ENCODE assay signal across 22 cellular contexts in genomic region chr9:123036886-123037540, GRCh38. TPM values are rescaled to one million over a fixed set of nuclear protein-coding genes. Genes with fewer than 3 reads are reported as not detected.
DNase-seq lines count a peak whose midpoint lies in the region; ATAC-seq, FAIRE-seq and TF ChIP-seq lines count a peak whose summit lies in the region.
"Had no signal": no experiment of that assay in that cellular context is flagged by ENCODE, and none has a peak within 500 bp of the region (broad histone marks: within the 10 kb centered on the region; RNA-seq: fewer than 3 reads in every experiment).

No MANE protein-coding gene starts in this region.

- TF ChIP-seq CTCF in cardiac muscle cell (IDR thresholded peaks at IDR 0.05; ENCODE audit: low read depth, low read length) (no peak), gastroesophageal sphincter (IDR thresholded peaks at IDR 0.05) (no peak), osteocyte (IDR thresholded peaks at IDR 0.05) (no peak), upper lobe of right lung (IDR thresholded peaks at IDR 0.05) (no peak)

- WGBS in gastroesophageal sphincter (ENCODE audit: low coverage in 1 of 2), 2 donors, result 19 to 32% methylated on average over 3 of the region's 3 CpGs

- H3K27me3 ChIP-seq in cardiac muscle cell (no peaks in the 10 kb centered on the region), gastroesophageal sphincter (no peaks in the 10 kb centered on the region), upper lobe of right lung (no peaks in the 10 kb centered on the region)
- H3K27me3 ChIP-seq: MG63, vagina had no signal

- peak overlapping the region; percentile 81 for H3K4me3 Mint-ChIP-seq in osteocyte (ENCODE audit: unreplicated experiment)
- H3K4me3 Mint-ChIP-seq: T-helper 2 cell treated with Interferon-gamma antibody and Interleukin-4, amounts not matched to agents 5 μg/mL and 100 μg/mL, for 36 hours had no signal

- H3K4me3 ChIP-seq in cardiac muscle cell (no peak overlapping the region), gastroesophageal sphincter (no peak overlapping the region), upper lobe of right lung (no peak overlapping the region)
- H3K4me3 ChIP-seq: MG63, mucosa of descending colon, vagina had no signal

- ATAC-seq in gastroesophageal sphincter (no peak), upper lobe of right lung (no peak), left colon (no peak)
- ATAC-seq: mucosa of descending colon had no signal

- H3K27ac Mint-ChIP-seq in osteocyte (ENCODE audit: unreplicated experiment), result peak overlapping the region; percentile 97
- H3K27ac Mint-ChIP-seq: T-helper 2 cell treated with Interferon-gamma antibody and Interleukin-4, amounts not matched to agents 5 μg/mL and 100 μg/mL, for 36 hours had no signal

- no peak for TF ChIP-seq EP300 in gastroesophageal sphincter (IDR thresholded peaks at IDR 0.05)

- TF ChIP-seq POLR2A in gastroesophageal sphincter (IDR thresholded peaks at IDR 0.05), result no peak
- no peak for TF ChIP-seq POLR2A in GM12891 (IDR thresholded peaks at IDR 0.05; ENCODE audit: low read depth, low read length)

- H3K4me1 Mint-ChIP-seq in osteocyte (ENCODE audit: unreplicated experiment), result peaks cover 89% of the 10 kb centered on the region

- H3K27me3 Mint-ChIP-seq in osteocyte (ENCODE audit: unreplicated experiment), result no peaks in the 10 kb centered on the region

- H3K9me3 Mint-ChIP-seq in osteocyte (ENCODE audit: unreplicated experiment), result no peaks in the 10 kb centered on the region
- H3K9me3 Mint-ChIP-seq: T-helper 2 cell treated with Interferon-gamma antibody and Interleukin-4, amounts not matched to agents 5 μg/mL and 100 μg/mL, for 36 hours had no signal

- H3K27ac ChIP-seq in cardiac muscle cell (peak overlapping the region; percentile 49), gastroesophageal sphincter (peak overlapping the region; percentile 56 to 73 (median 70)), upper lobe of right lung (peak overlapping the region; percentile 13)
- H3K27ac ChIP-seq: vagina had no signal

- peaks cover 8% of the 10 kb centered on the region for H3K36me3 Mint-ChIP-seq in osteocyte (ENCODE audit: unreplicated experiment)

- H3K9me3 ChIP-seq in cardiac muscle cell (ENCODE audit: low read depth), result no peaks in the 10 kb centered on the region
- no peaks in the 10 kb centered on the region for H3K9me3 ChIP-seq in gastroesophageal sphincter
- H3K9me3 ChIP-seq in upper lobe of right lung, result no peaks in the 10 kb centered on the region
- H3K9me3 ChIP-seq: MG63, mucosa of descending colon, vagina had no signal

- DNase-seq in cardiac muscle cell (ENCODE audit: low read depth in 1 of 2, low spot score in 1 of 2) (peak in 1 of 2 donors; percentile 9), cardiac septum (ENCODE audit: low spot score) (no peak), osteocyte (ENCODE audit: extremely low spot score, unreplicated experiment) (no peak), upper lobe of right lung (no peak), left colon (no peak), GM12891 (ENCODE audit: insufficient read length, low spot score) (no peak)
- no peak for DNase-seq in activated CD8-positive, alpha-beta memory T cell treated with anti-CD3 and anti-CD28 coated beads for 24 hours
- DNase-seq: activated CD4-positive, alpha-beta T cell treated with anti-CD3 and anti-CD28 coated beads for 1 hour; activated naive CD4-positive, alpha-beta T cell; C1 segment of cervical spinal cord; DMS53; MG63; mucosa of descending colon; NCI-H187 treated with DMSO at 0.1 percent for 48 hours; NCI-H446 treated with DMSO at 0.1 percent for 48 hours; nucleus accumbens; SHP77 treated with DMSO at 0.1 percent for 48 hours had no signal

- H3K4me1 ChIP-seq in cardiac muscle cell (ENCODE audit: low read depth) (peaks cover 34% of the 10 kb centered on the region), gastroesophageal sphincter (peaks cover 0 to 97% (median 18%) of the 10 kb centered on the region in 3 donors), upper lobe of right lung (peaks cover 10% of the 10 kb centered on the region)
- H3K4me1 ChIP-seq: vagina had no signal

- no peaks in the 10 kb centered on the region for H3K36me3 ChIP-seq in cardiac muscle cell
- peaks cover 0 to 8% of the 10 kb centered on the region in 2 donors for H3K36me3 ChIP-seq in gastroesophageal sphincter
- H3K36me3 ChIP-seq in upper lobe of right lung, result no peaks in the 10 kb centered on the region

- no peak for FAIRE-seq in GM12891 (lab: Jason Lieb, UNC)
- FAIRE-seq: A204.1, bronchial epithelial cell had no signal

- intact Hi-C loops in cardiac septum (cut with DNase I) (no loop called here), upper lobe of right lung (cut with DNase I) (no loop called here), left colon (cut with DNase I, micrococcal nuclease) (no loop called here)

TF ChIP-seq in GM12891, 5 proteins besides CTCF, POLR2A, EP300 and RAD21:
- TF ChIP-seq TAF1 (IDR thresholded peaks at IDR 0.05; ENCODE audit: low read depth, low read length), result no peak

RNA-seq across cellular contexts. Expression of gene GPR21, which starts 3.5 kb away (rescaled TPM):
- total RNA-seq in cardiac muscle cell (0.21 and 1.0 TPM in 2 replicates), cardiac septum (1.0 TPM), gastroesophageal sphincter (1 to 10 TPM in 3 of 4 donors, under 1 TPM in 1; 0.39 to 4.2 (median 3.2) TPM), osteocyte (3.4 and 4.3 TPM in 2 replicates), upper lobe of right lung (3.3 TPM), left colon (1 to 10 TPM; 2.4 to 3.8 TPM)
- polyA plus RNA-seq in cardiac muscle cell, result not detected in 2 replicates
- 0.10 TPM for polyA plus RNA-seq in GM12891 (2012; ENCODE audit: low read depth, missing spikeins)
- total RNA-seq: vagina had no signal

Comparison
In these comparisons a context has a peak if more than half of its experiments do, and no peak if none do; other contexts are left out.
1. H3K27ac ChIP-seq: peak in every context shown above with its lines; median percentile 70 in gastroesophageal sphincter; 49 in cardiac muscle cell; 13 in upper lobe of right lung.